In genomic region chr15:86076468-86076867, GRCh38 we compare ENCODE assay signal across 1 cellular context.
TF ChIP-seq lines count a peak whose summit lies in the region.

No MANE protein-coding gene starts in this region.

TF ChIP-seq in GM23338, 12 proteins besides CTCF, POLR2A, EP300 and RAD21:
- TF ChIP-seq ZNF462 (CRISPR knock-in tag; IDR thresholded peaks at IDR 0.05) (no peak), JUNB (IDR thresholded peaks at IDR 0.05; ENCODE audit: unreplicated experiment) (no peak), POLR2AphosphoS5 (IDR thresholded peaks at IDR 0.05; ENCODE audit: low read depth) (no peak), STAT1 (IDR thresholded peaks at IDR 0.05; ENCODE audit: unreplicated experiment) (no peak), ZNF331 (CRISPR knock-in tag; IDR thresholded peaks at IDR 0.05; ENCODE audit: low read depth) (no peak), ETS1 (IDR thresholded peaks at IDR 0.05) (no peak), ZNF114 (CRISPR knock-in tag; IDR thresholded peaks at IDR 0.05) (no peak), EZH2phosphoT487 (IDR thresholded peaks at IDR 0.05; ENCODE audit: unreplicated experiment) (no peak), REST (IDR thresholded peaks at IDR 0.05; ENCODE audit: unreplicated experiment) (no peak), CREB1 (CRISPR knock-in tag; IDR thresholded peaks at IDR 0.05; ENCODE audit: low read depth) (no peak), EZH2 (IDR thresholded peaks at IDR 0.05; ENCODE audit: low read depth, unreplicated experiment) (no peak), NANOG (IDR thresholded peaks at IDR 0.05; ENCODE audit: borderline replicate concordance) (no peak)
